1 cellular context compared by ENCODE assay signal in the genomic region with DNA sequence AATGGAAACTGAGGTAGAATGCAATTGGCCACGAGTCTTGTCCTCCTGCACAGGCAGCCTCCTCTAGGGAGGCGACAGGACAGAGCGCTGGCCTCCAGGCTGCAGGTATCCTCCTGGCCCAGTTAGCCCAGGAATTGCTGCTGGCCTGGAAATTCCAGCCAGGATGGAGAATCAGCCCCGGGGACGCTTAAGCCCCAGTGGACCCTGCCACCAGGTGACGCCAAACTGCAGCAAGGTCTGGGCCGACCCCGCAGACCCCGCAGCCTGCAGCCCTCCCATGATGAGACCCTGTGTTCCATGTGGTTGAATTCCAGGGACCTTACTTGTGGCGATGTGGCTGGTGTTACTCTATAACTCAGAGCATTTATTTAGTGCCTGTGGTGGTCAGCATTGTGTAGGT.
TF ChIP-seq lines count a peak whose summit lies in the region.

No MANE protein-coding gene starts in this region.

TF ChIP-seq in SK-N-SH, 30 proteins besides CTCF, POLR2A, EP300 and RAD21:
- TF ChIP-seq NRF1 (IDR thresholded peaks at IDR 0.05; ENCODE audit: low read depth, low read length) (no peak), FOSL2 (IDR thresholded peaks at IDR 0.05; ENCODE audit: borderline replicate concordance, low read depth) (no peak), USF1 (IDR thresholded peaks at IDR 0.05; ENCODE audit: borderline replicate concordance, low read depth) (no peak), SMC3 (IDR thresholded peaks at IDR 0.05; ENCODE audit: low read depth, low read length) (no peak), USF2 (IDR thresholded peaks at IDR 0.05; ENCODE audit: borderline replicate concordance, low read depth, low read length) (no peak), FOXM1 (IDR thresholded peaks at IDR 0.05; ENCODE audit: low read depth) (no peak), RCOR1 (IDR thresholded peaks at IDR 0.05; ENCODE audit: low read length) (no peak), SIN3A (IDR thresholded peaks at IDR 0.05; ENCODE audit: borderline replicate concordance, low read depth, low read length) (no peak), MXI1 (IDR thresholded peaks at IDR 0.05; ENCODE audit: low read depth, low read length) (no peak), TEAD4 (IDR thresholded peaks at IDR 0.05; ENCODE audit: borderline replicate concordance, insufficient read depth) (no peak), ZBTB33 (IDR thresholded peaks at IDR 0.05; ENCODE audit: borderline replicate concordance, low read depth) (no peak), JUND (IDR thresholded peaks at IDR 0.05) (no peak)
- TF ChIP-seq, protein P1, sequence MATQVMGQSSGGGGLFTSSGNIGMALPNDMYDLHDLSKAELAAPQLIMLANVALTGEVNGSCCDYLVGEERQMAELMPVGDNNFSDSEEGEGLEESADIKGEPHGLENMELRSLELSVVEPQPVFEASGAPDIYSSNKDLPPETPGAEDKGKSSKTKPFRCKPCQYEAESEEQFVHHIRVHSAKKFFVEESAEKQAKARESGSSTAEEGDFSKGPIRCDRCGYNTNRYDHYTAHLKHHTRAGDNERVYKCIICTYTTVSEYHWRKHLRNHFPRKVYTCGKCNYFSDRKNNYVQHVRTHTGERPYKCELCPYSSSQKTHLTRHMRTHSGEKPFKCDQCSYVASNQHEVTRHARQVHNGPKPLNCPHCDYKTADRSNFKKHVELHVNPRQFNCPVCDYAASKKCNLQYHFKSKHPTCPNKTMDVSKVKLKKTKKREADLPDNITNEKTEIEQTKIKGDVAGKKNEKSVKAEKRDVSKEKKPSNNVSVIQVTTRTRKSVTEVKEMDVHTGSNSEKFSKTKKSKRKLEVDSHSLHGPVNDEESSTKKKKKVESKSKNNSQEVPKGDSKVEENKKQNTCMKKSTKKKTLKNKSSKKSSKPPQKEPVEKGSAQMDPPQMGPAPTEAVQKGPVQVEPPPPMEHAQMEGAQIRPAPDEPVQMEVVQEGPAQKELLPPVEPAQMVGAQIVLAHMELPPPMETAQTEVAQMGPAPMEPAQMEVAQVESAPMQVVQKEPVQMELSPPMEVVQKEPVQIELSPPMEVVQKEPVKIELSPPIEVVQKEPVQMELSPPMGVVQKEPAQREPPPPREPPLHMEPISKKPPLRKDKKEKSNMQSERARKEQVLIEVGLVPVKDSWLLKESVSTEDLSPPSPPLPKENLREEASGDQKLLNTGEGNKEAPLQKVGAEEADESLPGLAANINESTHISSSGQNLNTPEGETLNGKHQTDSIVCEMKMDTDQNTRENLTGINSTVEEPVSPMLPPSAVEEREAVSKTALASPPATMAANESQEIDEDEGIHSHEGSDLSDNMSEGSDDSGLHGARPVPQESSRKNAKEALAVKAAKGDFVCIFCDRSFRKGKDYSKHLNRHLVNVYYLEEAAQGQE (IDR thresholded peaks at IDR 0.05; ENCODE audit: low read depth, low read length): no peak
TF ChIP-seq in SK-N-SH: peak in this region for 0.
